In the genomic region with DNA sequence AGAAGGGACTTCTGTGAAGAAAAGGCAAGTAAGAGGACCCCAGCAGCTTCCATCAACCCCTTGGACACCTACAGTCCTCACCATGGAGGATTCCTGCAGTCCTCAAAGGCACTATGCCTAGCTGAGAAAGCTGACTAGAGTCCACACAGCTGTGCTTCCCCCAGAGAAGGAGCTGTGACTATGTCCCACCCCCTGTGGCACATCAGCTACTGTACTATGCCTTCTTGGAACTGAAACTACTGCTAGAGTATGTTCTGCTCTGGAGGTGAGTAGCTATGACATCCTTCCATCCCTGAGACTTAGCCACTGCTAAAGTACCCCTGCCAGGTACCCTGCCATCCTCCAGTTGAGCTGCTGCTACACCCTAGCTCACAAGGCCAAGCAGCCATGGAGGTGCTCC, we compare ENCODE assay signal across 29 cellular contexts.
"Had no signal": no experiment of that assay in that cellular context is flagged by ENCODE, and none has a peak within 500 bp of the region (broad histone marks: within the 10 kb centered on the region; RNA-seq: fewer than 3 reads in every experiment).

No MANE protein-coding gene starts in this region.

- H3K36me3 Mint-ChIP-seq: naive thymus-derived CD8-positive, alpha-beta T cell; natural killer cell treated with Interleukin-12 subunit alpha and Interleukin-12 subunit beta and Interleukin-15 and Interleukin-18, amount 100 ng/mL, for 72 hours; stimulated activated memory B cell treated with anti-CD40 and anti-IgM and Interleukin-4, amounts not matched to agents 10 μg/mL and 1 μg/mL and 100 μg/mL, for 72 hours had no signal

- H3K9me3 ChIP-seq: ovary, psoas muscle, right lobe of liver, testis, tibial artery, vagina had no signal

- H3K4me1 Mint-ChIP-seq: naive thymus-derived CD8-positive, alpha-beta T cell; nephron progenitor cell; neural crest cell; stimulated activated memory B cell treated with anti-CD40 and anti-IgM and Interleukin-4, amounts not matched to agents 10 μg/mL and 1 μg/mL and 100 μg/mL, for 72 hours; stimulated activated naive CD8-positive, alpha-beta T cell treated with anti-CD3 and anti-CD28 coated beads, Interleukin-15, amount 100 ng/mL, for 72 hours had no signal

- H3K4me3 ChIP-seq: ovary, psoas muscle, right lobe of liver, sigmoid colon, suprapubic skin, testis, tibial artery, transverse colon, upper lobe of left lung, vagina had no signal

- ATAC-seq: naive thymus-derived CD8-positive, alpha-beta T cell; natural killer cell treated with Interleukin-12 subunit alpha and Interleukin-12 subunit beta and Interleukin-15 and Interleukin-18, amount 100 ng/mL, for 72 hours; psoas muscle; right cardiac atrium; stimulated activated memory B cell treated with anti-CD40 and anti-IgM and Interleukin-4, amounts not matched to agents 10 μg/mL and 1 μg/mL and 100 μg/mL, for 72 hours; stimulated activated naive CD8-positive, alpha-beta T cell treated with anti-CD3 and anti-CD28 coated beads, Interleukin-15, amount 100 ng/mL, for 72 hours; stimulated activated naive CD8-positive, alpha-beta T cell treated with anti-CD3 and anti-CD28 coated beads, Interleukin-15, Interleukin-2, amounts not matched to agents 100 U/mL and 50 U/mL, for 24 hours had no signal

- H2AFZ ChIP-seq: parathyroid adenoma had no signal

- H3K27ac ChIP-seq: ovary, parathyroid adenoma, psoas muscle, right lobe of liver, sigmoid colon, suprapubic skin, testis, tibial artery, transverse colon, upper lobe of left lung, vagina had no signal

- H3K27me3 Mint-ChIP-seq: naive thymus-derived CD8-positive, alpha-beta T cell; natural killer cell treated with Interleukin-12 subunit alpha and Interleukin-12 subunit beta and Interleukin-15 and Interleukin-18, amount 100 ng/mL, for 72 hours; progenitor cell of endocrine pancreas; stimulated activated memory B cell treated with anti-CD40 and anti-IgM and Interleukin-4, amounts not matched to agents 10 μg/mL and 1 μg/mL and 100 μg/mL, for 72 hours; stimulated activated naive CD8-positive, alpha-beta T cell treated with anti-CD3 and anti-CD28 coated beads, Interleukin-15, amount 100 ng/mL, for 72 hours had no signal

- H3K27ac Mint-ChIP-seq: naive thymus-derived CD8-positive, alpha-beta T cell; natural killer cell treated with Interleukin-12 subunit alpha and Interleukin-12 subunit beta and Interleukin-15 and Interleukin-18, amount 100 ng/mL, for 72 hours; nephron progenitor cell; progenitor cell of endocrine pancreas; stimulated activated memory B cell treated with anti-CD40 and anti-IgM and Interleukin-4, amounts not matched to agents 10 μg/mL and 1 μg/mL and 100 μg/mL, for 72 hours; stimulated activated naive CD8-positive, alpha-beta T cell treated with anti-CD3 and anti-CD28 coated beads, Interleukin-15, amount 100 ng/mL, for 72 hours had no signal

- FAIRE-seq: small intestine, urothelium cell line had no signal

- H3K4me3 Mint-ChIP-seq: naive thymus-derived CD8-positive, alpha-beta T cell; natural killer cell treated with Interleukin-12 subunit alpha and Interleukin-12 subunit beta and Interleukin-15 and Interleukin-18, amount 100 ng/mL, for 72 hours; nephron progenitor cell; neural crest cell; stimulated activated memory B cell treated with anti-CD40 and anti-IgM and Interleukin-4, amounts not matched to agents 10 μg/mL and 1 μg/mL and 100 μg/mL, for 72 hours; stimulated activated naive CD8-positive, alpha-beta T cell treated with anti-CD3 and anti-CD28 coated beads, Interleukin-15, amount 100 ng/mL, for 72 hours had no signal

- H3K79me2 ChIP-seq: parathyroid adenoma had no signal

- H3K27me3 ChIP-seq: ovary, right lobe of liver, sigmoid colon, suprapubic skin, testis, tibial artery, transverse colon, upper lobe of left lung, vagina had no signal

- DNase-seq: naive thymus-derived CD8-positive, alpha-beta T cell; nephron progenitor cell; occipital lobe; ovary; psoas muscle; right cardiac atrium; right lobe of liver; sigmoid colon; small intestine; stimulated activated CD4-positive, alpha-beta T cell treated with anti-CD3 and anti-CD28 coated beads, Interleukin-15, amount 100 ng/mL, for 24 hours; stimulated activated CD4-positive, alpha-beta T cell treated with anti-CD3 and anti-CD28 coated beads, Interleukin-2, amount 100 ng/mL, for 24 hours; stimulated activated CD4-positive, alpha-beta T cell treated with anti-CD3 and anti-CD28 coated beads, Interleukin-2, amount 100 ng/mL, for 48 hours; stimulated activated CD4-positive, alpha-beta T cell treated with anti-CD3 and anti-CD28 coated beads, Interleukin-4, amount 100 ng/mL, for 24 hours; stimulated activated naive CD4-positive, alpha-beta T cell; stimulated activated naive CD8-positive, alpha-beta T cell treated with anti-CD3 and anti-CD28 coated beads, Interleukin-15, amount 100 ng/mL, for 72 hours; stimulated activated naive CD8-positive, alpha-beta T cell treated with anti-CD3 and anti-CD28 coated beads, Interleukin-15, Interleukin-2, amounts not matched to agents 100 U/mL and 50 U/mL, for 24 hours; substantia nigra; testis; tibial artery; transverse colon; upper lobe of left lung had no signal

- H3K4me1 ChIP-seq: parathyroid adenoma, psoas muscle, right lobe of liver, sigmoid colon, suprapubic skin, testis, tibial artery, transverse colon, upper lobe of left lung, vagina had no signal

- H3K36me3 ChIP-seq: ovary, right lobe of liver, sigmoid colon, suprapubic skin, tibial artery, transverse colon, upper lobe of left lung, vagina had no signal

- H3K9ac ChIP-seq: parathyroid adenoma had no signal
